23 cellular contexts compared by ENCODE assay signal in the genomic region with DNA sequence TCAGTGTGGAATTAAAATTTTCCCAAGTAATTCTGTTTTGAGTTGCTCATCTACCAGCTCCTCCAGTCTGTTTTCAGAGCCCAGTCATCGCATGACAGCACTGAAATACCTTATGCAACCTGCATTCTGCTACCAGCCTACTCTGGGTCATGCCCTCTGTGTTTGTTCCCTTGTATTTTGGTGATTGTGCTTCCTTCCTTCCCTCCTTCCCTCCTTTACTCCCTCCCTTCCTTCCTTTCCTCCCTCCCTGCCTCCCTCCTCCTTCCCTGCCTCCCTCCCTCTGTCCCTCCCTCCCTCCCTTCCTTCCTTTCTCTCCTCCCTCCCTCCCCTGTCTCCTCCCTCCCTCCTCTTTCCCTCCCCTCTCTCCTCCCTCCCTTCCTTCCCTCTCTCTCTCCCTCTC.
DNase-seq lines count a peak whose midpoint lies in the region; ATAC-seq, FAIRE-seq and TF ChIP-seq lines count a peak whose summit lies in the region.
"Had no signal": no experiment of that assay in that cellular context is flagged by ENCODE, and none has a peak within 500 bp of the region (broad histone marks: within the 10 kb centered on the region; RNA-seq: fewer than 3 reads in every experiment).

No MANE protein-coding gene starts in this region.

- no peaks in the 10 kb centered on the region for H3K36me3 ChIP-seq in keratinocyte (ENCODE audit: control insufficient read depth in 2 of 2, extremely low read depth in 1 of 2, insufficient read depth in 2 of 2, low read length in 2 of 2)
- H3K36me3 ChIP-seq: right atrium auricular region had no signal

- no peak for TF ChIP-seq CTCF in AG10803 (conservative IDR thresholded peaks at IDR 0.05; ENCODE audit: low read length)
- no peak for TF ChIP-seq CTCF in WTC11 (IDR thresholded peaks at IDR 0.05)
- TF ChIP-seq CTCF in keratinocyte (optimal IDR thresholded peaks at IDR 0.05 in 1 of 3, IDR thresholded peaks at IDR 0.05 in 1 of 3, conservative IDR thresholded peaks at IDR 0.05 in 1 of 3; ENCODE audit: extremely low read depth in 1 of 3, insufficient read depth in 2 of 3, low read length in 3 of 3), result no peak

- POLR2A ChIA-PET in WTC11 (lab: Charles Lee), result no interaction called here

- H3K36me3 Mint-ChIP-seq in WTC11, result no peaks in the 10 kb centered on the region
- H3K36me3 Mint-ChIP-seq: activated CD8-positive, alpha-beta memory T cell treated with anti-CD3 and anti-CD28 coated beads, Interleukin-2, amount 10 ng/mL, durations not matched to agents 7 days and 5 days; CD4-positive, CD25-positive, alpha-beta regulatory T cell; type B pancreatic cell had no signal

- ATAC-seq in WTC11 (0 out of 2 replicates have a peak, but pooled peaks have one; percentile 30), GM21529 (IDR thresholded peaks at IDR 0.05; ENCODE audit: unreplicated experiment) (no peak)
- ATAC-seq: activated CD8-positive, alpha-beta memory T cell treated with anti-CD3 and anti-CD28 coated beads, Interleukin-2, amount 10 ng/mL, durations not matched to agents 7 days and 5 days; left lobe of liver; stimulated activated naive CD8-positive, alpha-beta T cell treated with anti-CD3 and anti-CD28 coated beads, Interleukin-15, Interleukin-2, amounts not matched to agents 100 U/mL and 50 U/mL, for 24 hours had no signal

- dilution Hi-C loops in keratinocyte (cut with MboI; ENCODE audit: extremely low pct_ligation_motif_present, low sequenced_read_pairs), result no loop called here

- no peaks in the 10 kb centered on the region for H3K79me2 ChIP-seq in keratinocyte (ENCODE audit: control insufficient read depth, insufficient read depth, low read length)
- H3K79me2 ChIP-seq: hepatocyte had no signal

- no peak overlapping the region for H2AFZ ChIP-seq in keratinocyte (ENCODE audit: control insufficient read depth, low read length)
- H2AFZ ChIP-seq: hepatocyte had no signal

- CTCF ChIA-PET in WTC11 (lab: Charles Lee), result no interaction called here

- H3K9ac ChIP-seq in keratinocyte (ENCODE audit: control insufficient read depth, extremely low read depth, insufficient read depth, low read length), result no peak overlapping the region

- H3K27ac ChIP-seq in keratinocyte (ENCODE audit: control insufficient read depth, insufficient read depth, low read length), result no peak overlapping the region
- H3K27ac ChIP-seq: hepatocyte, right atrium auricular region had no signal

- DNase-seq in AG10803 (ENCODE audit: low read depth) (peak; percentile 4), HS-5 (ENCODE audit: low read depth) (peak; percentile 22), WTC11 (ENCODE audit: low spot score) (no peak), keratinocyte (ENCODE audit: low read depth, low spot score) (no peak), SK-N-DZ (ENCODE audit: low spot score) (no peak), mesenteric fat pad (ENCODE audit: low spot score) (no peak)
- DNase-seq in stimulated activated CD8-positive, alpha-beta memory T cell treated with anti-CD3 and anti-CD28 coated beads, Interleukin-4, amount 100 ng/mL, for 48 hours, result no peak
- DNase-seq: activated CD4-positive, alpha-beta T cell treated with anti-CD3 and anti-CD28 coated beads for 4 hours; activated CD8-positive, alpha-beta memory T cell treated with anti-CD3 and anti-CD28 coated beads, Interleukin-2, amount 10 ng/mL, durations not matched to agents 7 days and 5 days; amniotic stem cell; CD4-positive, CD25-positive, alpha-beta regulatory T cell; DMS53; effector CD4-positive, alpha-beta T cell; NCI-H1417; NCI-H2171; NCI-H748 treated with DMSO at 0.1 percent for 48 hours; stimulated activated naive CD8-positive, alpha-beta T cell treated with anti-CD3 and anti-CD28 coated beads, Interleukin-15, Interleukin-2, amounts not matched to agents 100 U/mL and 50 U/mL, for 24 hours had no signal

- H3K4me3 Mint-ChIP-seq in WTC11, result no peak overlapping the region
- H3K4me3 Mint-ChIP-seq: activated CD8-positive, alpha-beta memory T cell treated with anti-CD3 and anti-CD28 coated beads, Interleukin-2, amount 10 ng/mL, durations not matched to agents 7 days and 5 days; CD4-positive, CD25-positive, alpha-beta regulatory T cell; central memory CD8-positive, alpha-beta T cell; type B pancreatic cell had no signal

- no peaks in the 10 kb centered on the region for H3K9me1 ChIP-seq in keratinocyte (ENCODE audit: control insufficient read depth, extremely low read depth, insufficient read depth, low read length)

- H3K4me3 ChIP-seq in AG10803 (ENCODE audit: low read length) (no peak overlapping the region), keratinocyte (ENCODE audit: control insufficient read depth in 2 of 3, extremely low read depth in 1 of 3, insufficient read depth in 2 of 3, low read depth in 1 of 3, low read length in 3 of 3) (no peak overlapping the region)
- H3K4me3 ChIP-seq: hepatocyte, right atrium auricular region had no signal

- H3K27me3 ChIP-seq in keratinocyte (ENCODE audit: control insufficient read depth, extremely low read depth, insufficient read depth, low read length), result no peaks in the 10 kb centered on the region
- H3K27me3 ChIP-seq: hepatocyte, right atrium auricular region had no signal

- no peaks in the 10 kb centered on the region for H3K4me1 ChIP-seq in keratinocyte (ENCODE audit: control insufficient read depth, extremely low read depth, insufficient read depth, low read length)
- H3K4me1 ChIP-seq: right atrium auricular region had no signal

- no peaks in the 10 kb centered on the region for H3K27me3 Mint-ChIP-seq in WTC11 (ENCODE audit: low read depth)
- H3K27me3 Mint-ChIP-seq: activated CD8-positive, alpha-beta memory T cell treated with anti-CD3 and anti-CD28 coated beads, Interleukin-2, amount 10 ng/mL, durations not matched to agents 7 days and 5 days; CD4-positive, CD25-positive, alpha-beta regulatory T cell; central memory CD8-positive, alpha-beta T cell; type B pancreatic cell had no signal

- no peak overlapping the region for H3K27ac Mint-ChIP-seq in WTC11
- H3K27ac Mint-ChIP-seq: activated CD8-positive, alpha-beta memory T cell treated with anti-CD3 and anti-CD28 coated beads, Interleukin-2, amount 10 ng/mL, durations not matched to agents 7 days and 5 days; CD4-positive, CD25-positive, alpha-beta regulatory T cell; type B pancreatic cell had no signal

- H3K4me2 ChIP-seq in keratinocyte (ENCODE audit: control insufficient read depth, extremely low read depth, insufficient read depth, low read depth, low read length), result no peak overlapping the region
- H3K4me2 ChIP-seq: hepatocyte had no signal

- H3K9me3 Mint-ChIP-seq in WTC11, result no peaks in the 10 kb centered on the region
- H3K9me3 Mint-ChIP-seq: type B pancreatic cell had no signal

- FAIRE-seq in keratinocyte (lab: Jason Lieb, UNC), result peak; percentile 23

- no peaks in the 10 kb centered on the region for H3K9me3 ChIP-seq in keratinocyte (ENCODE audit: control insufficient read depth, low read depth, low read length)
- H3K9me3 ChIP-seq: right atrium auricular region had no signal

- H3K4me1 Mint-ChIP-seq in WTC11, result peaks cover 4% of the 10 kb centered on the region; the same call in 1 of the 2 replicates
- H3K4me1 Mint-ChIP-seq: activated CD8-positive, alpha-beta memory T cell treated with anti-CD3 and anti-CD28 coated beads, Interleukin-2, amount 10 ng/mL, durations not matched to agents 7 days and 5 days; CD4-positive, CD25-positive, alpha-beta regulatory T cell; central memory CD8-positive, alpha-beta T cell had no signal

- H4K20me1 ChIP-seq in keratinocyte (ENCODE audit: control insufficient read depth, extremely low read depth, insufficient read depth, low read length), result no peaks in the 10 kb centered on the region

TF ChIP-seq in WTC11, 78 proteins besides CTCF, POLR2A, EP300 and RAD21:
- TF ChIP-seq SMAD4 (CRISPR knock-in tag; IDR thresholded peaks at IDR 0.05) (no peak), ZNF219 (CRISPR knock-in tag; IDR thresholded peaks at IDR 0.05; ENCODE audit: borderline replicate concordance) (no peak)

Comparison
In these comparisons a context has a peak if more than half of its experiments do, and no peak if none do; other contexts are left out.
1. DNase-seq: peak in AG10803 (single experiment) and HS-5 (single experiment); none in WTC11 (single experiment), keratinocyte (single experiment), SK-N-DZ (single experiment), mesenteric fat pad (single experiment) and stimulated activated CD8-positive, alpha-beta memory T cell treated with anti-CD3 and anti-CD28 coated beads, Interleukin-4, amount 100 ng/mL, for 48 hours (single experiment).